In the genomic region with DNA sequence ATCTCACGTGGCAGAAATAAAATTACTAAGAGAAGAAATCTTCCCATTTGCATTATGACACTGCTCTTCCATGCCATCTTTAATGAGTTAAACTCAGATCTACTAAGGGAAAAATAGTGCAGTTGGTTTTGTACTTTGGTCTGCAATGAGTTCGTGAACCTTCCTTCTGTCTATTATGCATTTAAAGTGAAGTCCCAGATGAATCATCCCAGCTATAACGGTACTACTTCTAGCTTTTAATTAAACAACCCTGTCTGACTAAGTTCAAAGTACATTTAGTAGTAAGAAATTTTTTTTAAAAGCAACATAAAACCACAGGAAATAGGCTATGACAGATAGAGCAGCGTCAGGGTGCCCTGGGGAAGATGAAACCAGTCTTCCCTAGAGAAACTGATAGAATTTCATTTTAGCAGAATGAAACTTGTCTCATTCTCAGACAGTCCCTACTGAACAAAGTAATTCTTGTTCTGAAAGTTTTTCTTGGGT, we compare ENCODE assay signal across 9 cellular contexts. TPM values are rescaled to one million over a fixed set of nuclear protein-coding genes. Genes with fewer than 3 reads are reported as not detected.
DNase-seq lines count a peak whose midpoint lies in the region; ATAC-seq, FAIRE-seq and TF ChIP-seq lines count a peak whose summit lies in the region.
"Had no signal": no experiment of that assay in that cellular context is flagged by ENCODE, and none has a peak within 500 bp of the region (broad histone marks: within the 10 kb centered on the region; RNA-seq: fewer than 3 reads in every experiment).

No MANE protein-coding gene starts in this region.

- H3K27me3 ChIP-seq in keratinocyte (ENCODE audit: control insufficient read depth, extremely low read depth, insufficient read depth, low read length), result peaks cover 6% of the 10 kb centered on the region
- no peaks in the 10 kb centered on the region for H3K27me3 ChIP-seq in suprapubic skin

- H3K4me3 Mint-ChIP-seq in activated CD8-positive, alpha-beta T cell treated with anti-CD3 and anti-CD28 coated beads for 36 hours, result peak overlapping the region; percentile 42
- H3K4me3 Mint-ChIP-seq in endothelial cell (ENCODE audit: unreplicated experiment), result no peak overlapping the region

- H4K20me1 ChIP-seq in keratinocyte (ENCODE audit: control insufficient read depth, extremely low read depth, insufficient read depth, low read length), result no peaks in the 10 kb centered on the region

- peak overlapping the region; percentile 83 for H3K27ac Mint-ChIP-seq in activated CD8-positive, alpha-beta T cell treated with anti-CD3 and anti-CD28 coated beads for 36 hours
- H3K27ac Mint-ChIP-seq in endothelial cell (ENCODE audit: unreplicated experiment), result no peak overlapping the region

- TF ChIP-seq POLR2A in suprapubic skin (IDR thresholded peaks at IDR 0.05), result no peak

- ATAC-seq in HG03095 (IDR thresholded peaks at IDR 0.05; ENCODE audit: unreplicated experiment), result peak; percentile 48
- ATAC-seq in activated CD8-positive, alpha-beta T cell treated with anti-CD3 and anti-CD28 coated beads for 36 hours, result peak; percentile 93
- ATAC-seq in HG02884 (IDR thresholded peaks at IDR 0.05; ENCODE audit: unreplicated experiment), result no peak
- ATAC-seq: HCT116 had no signal

- H3K27ac ChIP-seq in keratinocyte (ENCODE audit: control insufficient read depth, insufficient read depth, low read length), result peak overlapping the region; percentile 25
- H3K27ac ChIP-seq in suprapubic skin, result no peak overlapping the region

- 41% methylated on average over 4 of the region's 4 CpGs for WGBS in suprapubic skin

- H3K4me3 ChIP-seq in keratinocyte (ENCODE audit: control insufficient read depth in 2 of 3, extremely low read depth in 1 of 3, insufficient read depth in 2 of 3, low read depth in 1 of 3, low read length in 3 of 3), result no peak overlapping the region
- no peak overlapping the region for H3K4me3 ChIP-seq in suprapubic skin

- no peaks in the 10 kb centered on the region for H3K27me3 Mint-ChIP-seq in activated CD8-positive, alpha-beta T cell treated with anti-CD3 and anti-CD28 coated beads for 36 hours
- no peaks in the 10 kb centered on the region for H3K27me3 Mint-ChIP-seq in endothelial cell (ENCODE audit: unreplicated experiment)

- TF ChIP-seq CTCF in GM10248 (IDR thresholded peaks at IDR 0.05; ENCODE audit: control extremely low read depth, extremely low read depth, low read depth, missing control alignments), result no peak
- no peak for TF ChIP-seq CTCF in activated CD8-positive, alpha-beta T cell treated with anti-CD3 and anti-CD28 coated beads for 36 hours (IDR thresholded peaks at IDR 0.05)
- no peak for TF ChIP-seq CTCF in keratinocyte (optimal IDR thresholded peaks at IDR 0.05 in 1 of 3, IDR thresholded peaks at IDR 0.05 in 1 of 3, conservative IDR thresholded peaks at IDR 0.05 in 1 of 3; ENCODE audit: extremely low read depth in 1 of 3, insufficient read depth in 2 of 3, low read length in 3 of 3)
- TF ChIP-seq CTCF in suprapubic skin (IDR thresholded peaks at IDR 0.05), result no peak
- no peak for TF ChIP-seq CTCF in endothelial cell (IDR thresholded peaks at IDR 0.05; ENCODE audit: unreplicated experiment)

- peaks cover 44% of the 10 kb centered on the region for H3K4me1 Mint-ChIP-seq in activated CD8-positive, alpha-beta T cell treated with anti-CD3 and anti-CD28 coated beads for 36 hours (ENCODE audit: low read depth)
- peaks cover 14% of the 10 kb centered on the region for H3K4me1 Mint-ChIP-seq in endothelial cell (ENCODE audit: unreplicated experiment)

- DNase-seq in GM10248 (ENCODE audit: extremely low spot score), result peak; percentile 24
- peak; percentile 74 for DNase-seq in activated CD8-positive, alpha-beta T cell treated with anti-CD3 and anti-CD28 coated beads for 36 hours
- no peak for DNase-seq in keratinocyte (ENCODE audit: low read depth, low spot score)
- no peak for DNase-seq in suprapubic skin (ENCODE audit: low spot score in 2 of 2)
- no peak for DNase-seq in NCI-H2107 treated with DMSO at 0.1 percent for 48 hours (lab: John Stamatoyannopoulos, UW; ENCODE audit: unreplicated experiment)
- DNase-seq in endothelial cell (ENCODE audit: low spot score), result no peak

- no peak overlapping the region for H2AFZ ChIP-seq in keratinocyte (ENCODE audit: control insufficient read depth, low read length)

- TF ChIP-seq EP300 in suprapubic skin (IDR thresholded peaks at IDR 0.05), result no peak

- CTCF ChIA-PET in GM10248 (lab: Yijun Ruan, JAX), result interaction anchor here (5.6 to 6.7 kb wide), 2 partner anchors 9 to 227 kb away, joined by 27 to 51 read pairs; no protein-coding TSS in a partner anchor
- CTCF ChIA-PET in activated CD8-positive, alpha-beta T cell treated with anti-CD3 and anti-CD28 coated beads for 36 hours (lab: Charles Lee), result interaction anchor here (0.9 to 3.0 kb wide), 4 partner anchors 8 to 228 kb away, joined by 3 to 17 read pairs (median 4); no protein-coding TSS in a partner anchor

- no peak for FAIRE-seq in keratinocyte (lab: Jason Lieb, UNC)

- POLR2A ChIA-PET in GM10248 (lab: Yijun Ruan, JAX), result no interaction called here
- POLR2A ChIA-PET in activated CD8-positive, alpha-beta T cell treated with anti-CD3 and anti-CD28 coated beads for 36 hours (lab: Charles Lee), result interaction anchor here (6.5 kb wide), 1 partner anchor 41 kb away, joined by 34 read pairs; a partner anchor contains a TSS

- no peaks in the 10 kb centered on the region for H3K79me2 ChIP-seq in keratinocyte (ENCODE audit: control insufficient read depth, insufficient read depth, low read length)

- H3K9ac ChIP-seq in keratinocyte (ENCODE audit: control insufficient read depth, extremely low read depth, insufficient read depth, low read length), result no peak overlapping the region

- dilution Hi-C loops in keratinocyte (cut with MboI; ENCODE audit: extremely low pct_ligation_motif_present, low sequenced_read_pairs), result no loop called here

- intact Hi-C loops in activated CD8-positive, alpha-beta T cell treated with anti-CD3 and anti-CD28 coated beads for 36 hours (cut with micrococcal nuclease), result loop anchor here (1.0 to 5.0 kb wide), 2 partner anchors 41 to 215 kb away; a partner anchor contains a TSS

- peak overlapping the region; percentile 51 for H3K4me2 ChIP-seq in keratinocyte (ENCODE audit: control insufficient read depth, extremely low read depth, insufficient read depth, low read depth, low read length)

- H3K4me1 ChIP-seq in keratinocyte (ENCODE audit: control insufficient read depth, extremely low read depth, insufficient read depth, low read length), result peaks cover 29% of the 10 kb centered on the region
- H3K4me1 ChIP-seq in suprapubic skin, result peaks cover 4% of the 10 kb centered on the region

- H3K36me3 ChIP-seq in keratinocyte (ENCODE audit: control insufficient read depth in 2 of 2, extremely low read depth in 1 of 2, insufficient read depth in 2 of 2, low read length in 2 of 2) (no peaks in the 10 kb centered on the region), suprapubic skin (no peaks in the 10 kb centered on the region)

- no peaks in the 10 kb centered on the region for H3K36me3 Mint-ChIP-seq in activated CD8-positive, alpha-beta T cell treated with anti-CD3 and anti-CD28 coated beads for 36 hours (ENCODE audit: low read depth)
- no peaks in the 10 kb centered on the region for H3K36me3 Mint-ChIP-seq in endothelial cell (ENCODE audit: low read depth, unreplicated experiment)

- peaks cover 2% of the 10 kb centered on the region for H3K9me3 Mint-ChIP-seq in activated CD8-positive, alpha-beta T cell treated with anti-CD3 and anti-CD28 coated beads for 36 hours
- no peaks in the 10 kb centered on the region for H3K9me3 Mint-ChIP-seq in endothelial cell (ENCODE audit: unreplicated experiment)

- H3K9me3 ChIP-seq in keratinocyte (ENCODE audit: control insufficient read depth, low read depth, low read length) (no peaks in the 10 kb centered on the region), suprapubic skin (no peaks in the 10 kb centered on the region)

- H3K9me1 ChIP-seq in keratinocyte (ENCODE audit: control insufficient read depth, extremely low read depth, insufficient read depth, low read length), result no peaks in the 10 kb centered on the region

RNA-seq across cellular contexts. Expression of a gene that starts 1.8 kb away (rescaled TPM):
- total RNA-seq in activated CD8-positive, alpha-beta T cell treated with anti-CD3 and anti-CD28 coated beads for 36 hours, result not detected
- polyA plus RNA-seq in keratinocyte, result not detected in 3 replicates
- not detected for polyA plus RNA-seq in keratinocyte (2011; ENCODE audit: low read depth)
- not detected in 2 replicates for polyA plus RNA-seq in keratinocyte (2011; cell fraction: cytosol; rRNA removed)
- not detected in 2 replicates for polyA plus RNA-seq in keratinocyte (2011; cell fraction: nucleus; rRNA removed)
- not detected in 2 replicates for polyA plus RNA-seq in keratinocyte (2012; ENCODE audit: low replicate concordance)
- not detected in 3 replicates for polyA minus RNA-seq in keratinocyte
- polyA minus RNA-seq in keratinocyte (2011; cell fraction: cytosol; rRNA and poly(A)+ RNA removed), result not detected
- not detected in 2 replicates for polyA minus RNA-seq in keratinocyte (2011; cell fraction: nucleus; rRNA and poly(A)+ RNA removed)
- total RNA-seq in suprapubic skin, result under 1 TPM in 1 of 4 donors, not detected in 3; 0.45 TPM
- not detected for total RNA-seq in endothelial cell (ENCODE audit: unreplicated experiment)

RNA-seq across cellular contexts. Expression of a gene that starts 40.4 kb away (rescaled TPM):
- total RNA-seq in activated CD8-positive, alpha-beta T cell treated with anti-CD3 and anti-CD28 coated beads for 36 hours, result 10 to 100 TPM; 75.9 to 78.6 TPM
- polyA plus RNA-seq in keratinocyte, result 1.7 to 4.2 TPM (median 3.5 TPM) in 3 replicates
- 81.8 TPM for polyA plus RNA-seq in keratinocyte (2011; ENCODE audit: low read depth)
- 3.2 and 3.4 TPM in 2 replicates for polyA plus RNA-seq in keratinocyte (2011; cell fraction: cytosol; rRNA removed)
- 2.8 TPM in 2 replicates for polyA plus RNA-seq in keratinocyte (2011; cell fraction: nucleus; rRNA removed)
- 3.9 and 30.2 TPM in 2 replicates for polyA plus RNA-seq in keratinocyte (2012; ENCODE audit: low replicate concordance)
- 2.0 to 4.4 TPM in 2 of 3 replicates, not detected in the other for polyA minus RNA-seq in keratinocyte
- polyA minus RNA-seq in keratinocyte (2011; cell fraction: cytosol; rRNA and poly(A)+ RNA removed), result 4.0 TPM
- 0.74 and 1.7 TPM in 2 replicates for polyA minus RNA-seq in keratinocyte (2011; cell fraction: nucleus; rRNA and poly(A)+ RNA removed)
- total RNA-seq in suprapubic skin (100 to 1,000 TPM; 140 to 188 (median 176) TPM), endothelial cell (ENCODE audit: unreplicated experiment) (150 TPM)

RNA-seq across cellular contexts. Expression of a gene that starts 46.6 kb away (rescaled TPM):
- total RNA-seq in activated CD8-positive, alpha-beta T cell treated with anti-CD3 and anti-CD28 coated beads for 36 hours, result 10 to 100 TPM; 25.9 to 26.8 TPM
- 24.0 to 30.5 TPM (median 29.3 TPM) in 3 replicates for polyA plus RNA-seq in keratinocyte
- polyA plus RNA-seq in keratinocyte (2011; ENCODE audit: low read depth), result 15.1 TPM
- polyA plus RNA-seq in keratinocyte (2011; cell fraction: cytosol; rRNA removed), result 7.9 and 13.4 TPM in 2 replicates
- 29.4 and 38.1 TPM in 2 replicates for polyA plus RNA-seq in keratinocyte (2011; cell fraction: nucleus; rRNA removed)
- polyA plus RNA-seq in keratinocyte (2012; ENCODE audit: low replicate concordance), result 13.4 and 25.3 TPM in 2 replicates
- 35.1 to 116 TPM (median 83.6 TPM) in 3 replicates for polyA minus RNA-seq in keratinocyte
- polyA minus RNA-seq in keratinocyte (2011; cell fraction: cytosol; rRNA and poly(A)+ RNA removed), result 32.0 TPM
- polyA minus RNA-seq in keratinocyte (2011; cell fraction: nucleus; rRNA and poly(A)+ RNA removed), result 87.4 and 186 TPM in 2 replicates
- 10 to 100 TPM; 38.9 to 60.5 (median 49.4) TPM for total RNA-seq in suprapubic skin
- 119 TPM for total RNA-seq in endothelial cell (ENCODE audit: unreplicated experiment)

Comparison
In these comparisons a context has a peak if more than half of its experiments do, and no peak if none do; other contexts are left out.
1. DNase-seq: peak in GM10248 (single experiment) and activated CD8-positive, alpha-beta T cell treated with anti-CD3 and anti-CD28 coated beads for 36 hours (single experiment); none in keratinocyte (single experiment), suprapubic skin (0 of 2), NCI-H2107 treated with DMSO at 0.1 percent for 48 hours (single experiment) and endothelial cell (single experiment).